In the genomic region with DNA sequence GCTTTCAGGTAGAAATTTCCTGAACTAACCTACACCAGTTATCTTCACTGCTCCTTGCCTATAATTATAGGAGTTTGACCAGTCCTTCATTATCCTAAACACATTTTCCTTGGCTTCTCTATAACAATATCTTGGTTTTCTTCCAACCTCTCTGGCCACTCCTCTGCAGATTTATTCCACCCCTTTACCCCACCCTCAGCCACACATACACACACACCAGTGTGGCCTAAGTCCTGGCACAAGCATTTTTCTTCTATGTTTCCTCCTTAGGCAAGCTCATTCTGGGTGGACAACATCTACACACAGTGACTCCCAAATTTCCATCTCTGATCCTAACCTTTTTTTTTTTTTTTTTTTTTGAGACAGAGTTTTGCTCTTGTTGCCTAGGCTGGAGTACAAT, we compare ENCODE assay signal across 17 cellular contexts. TPM values are rescaled to one million over a fixed set of nuclear protein-coding genes. Genes with fewer than 3 reads are reported as not detected.
DNase-seq lines count a peak whose midpoint lies in the region; ATAC-seq, FAIRE-seq and TF ChIP-seq lines count a peak whose summit lies in the region.
"Had no signal": no experiment of that assay in that cellular context is flagged by ENCODE, and none has a peak within 500 bp of the region (broad histone marks: within the 10 kb centered on the region; RNA-seq: fewer than 3 reads in every experiment).

No MANE protein-coding gene starts in this region.

- H3K4me3 ChIP-seq in fibroblast of the aortic adventitia (ENCODE audit: low read depth, low read length) (no peak overlapping the region), pancreas (no peak overlapping the region), kidney (ENCODE audit: low read length in 2 of 2) (no peak overlapping the region)
- H3K4me3 ChIP-seq: HAP-1 had no signal

- CTCF ChIA-PET in activated CD4-positive, alpha-beta memory T cell treated with anti-CD3 and anti-CD28 coated beads for 36 hours (lab: Charles Lee), result no interaction called here
- CTCF ChIA-PET in activated CD4-positive, alpha-beta memory T cell treated with anti-CD3 and anti-CD28 coated beads, Interleukin-2, amount 10 ng/mL, durations not matched to agents 7 days and 5 days (lab: Charles Lee), result interaction anchor here (1.8 kb wide), 1 partner anchor 24 kb away, joined by 9 read pairs; a partner anchor contains a TSS
- CTCF ChIA-PET in T-cell (lab: Charles Lee), result interaction anchor here (0.6 to 1.5 kb wide), 6 partner anchors 23 to 166 kb away, joined by 3 to 8 read pairs (median 6); no protein-coding TSS in a partner anchor

- no peak overlapping the region for H3K9ac ChIP-seq in kidney (ENCODE audit: low read length in 2 of 2)

- peaks cover 71% of the 10 kb centered on the region for H3K4me1 Mint-ChIP-seq in activated CD4-positive, alpha-beta memory T cell treated with anti-CD3 and anti-CD28 coated beads for 36 hours (ENCODE audit: low read depth)
- H3K4me1 Mint-ChIP-seq in activated CD4-positive, alpha-beta memory T cell treated with anti-CD3 and anti-CD28 coated beads, Interleukin-2, amount 10 ng/mL, durations not matched to agents 7 days and 5 days, result peaks cover 61% of the 10 kb centered on the region
- H3K4me1 Mint-ChIP-seq in T-cell, result peaks cover 81 to 85% (median 81%) of the 10 kb centered on the region in 3 donors

- peaks cover 9 to 29% (median 17%) of the 10 kb centered on the region in 3 donors for H3K4me1 ChIP-seq in pancreas
- peaks cover 3 to 31% of the 10 kb centered on the region in 2 donors for H3K4me1 ChIP-seq in kidney (ENCODE audit: control insufficient read depth in 1 of 2, insufficient read depth in 1 of 2, low read depth in 1 of 2, low read length in 2 of 2)

- POLR2A ChIA-PET in activated CD4-positive, alpha-beta memory T cell treated with anti-CD3 and anti-CD28 coated beads for 36 hours (lab: Charles Lee), result interaction anchor here (0.6 kb wide), 1 partner anchor 29 kb away, joined by 5 read pairs; no protein-coding TSS in a partner anchor
- POLR2A ChIA-PET in activated CD4-positive, alpha-beta memory T cell treated with anti-CD3 and anti-CD28 coated beads, Interleukin-2, amount 10 ng/mL, durations not matched to agents 7 days and 5 days (lab: Charles Lee), result interaction anchor here (1.4 to 2.5 kb wide), 3 partner anchors 24 to 49 kb away, joined by 4 to 17 read pairs (median 11); a partner anchor contains a TSS
- POLR2A ChIA-PET in T-cell (lab: Charles Lee), result interaction anchor here (0.6 to 1.4 kb wide), 6 partner anchors 17 to 121 kb away, joined by 3 to 9 read pairs (median 4); no protein-coding TSS in a partner anchor

- intact Hi-C loops in activated CD4-positive, alpha-beta memory T cell treated with anti-CD3 and anti-CD28 coated beads for 36 hours (cut with micrococcal nuclease), result loop anchor here (5.0 kb wide), 2 partner anchors 38 to 178 kb away; no protein-coding TSS in a partner anchor
- intact Hi-C loops in pancreas (cut with DNase I), result no loop called here
- intact Hi-C loops in kidney (cut with DNase I), result no loop called here

- TF ChIP-seq CTCF in fibroblast of the aortic adventitia (IDR thresholded peaks at IDR 0.05; ENCODE audit: insufficient read depth, low read length) (no peak), pancreas (IDR thresholded peaks at IDR 0.05) (no peak), kidney (IDR thresholded peaks at IDR 0.05; ENCODE audit: borderline replicate concordance, extremely low read depth, insufficient read depth) (no peak)

- H3K9me3 ChIP-seq in pancreas (no peaks in the 10 kb centered on the region), kidney (ENCODE audit: control insufficient read depth in 1 of 2, low read length in 2 of 2) (no peaks in the 10 kb centered on the region)
- H3K9me3 ChIP-seq: HAP-1 had no signal

- H3K27ac ChIP-seq in pancreas (peak overlapping the region in 2 of 4 donors; percentile 21 to 30), kidney (ENCODE audit: low read depth in 2 of 2, low read length in 2 of 2) (no peak overlapping the region)

- H3K4me3 Mint-ChIP-seq in activated CD4-positive, alpha-beta memory T cell treated with anti-CD3 and anti-CD28 coated beads for 36 hours, result no peak overlapping the region
- H3K4me3 Mint-ChIP-seq in activated CD4-positive, alpha-beta memory T cell treated with anti-CD3 and anti-CD28 coated beads, Interleukin-2, amount 10 ng/mL, durations not matched to agents 7 days and 5 days, result no peak overlapping the region
- peak overlapping the region in 2 of 3 donors; percentile 7 to 88 for H3K4me3 Mint-ChIP-seq in T-cell

- no peaks in the 10 kb centered on the region for H3K27me3 ChIP-seq in pancreas

- ATAC-seq in T-cell (replicated peaks in 1 of 4) (no peak), pancreas (peak; percentile 74 to 86 (median 82))
- ATAC-seq: stimulated activated effector memory CD8-positive, alpha-beta T cell treated with anti-CD3 and anti-CD28 coated beads, Interleukin-12 subunit alpha, Interleukin-12 subunit beta, amount 100 ng/mL, for 72 hours had no signal

- H3K36me3 Mint-ChIP-seq in activated CD4-positive, alpha-beta memory T cell treated with anti-CD3 and anti-CD28 coated beads for 36 hours, result peaks cover 5% of the 10 kb centered on the region
- peaks cover 27% of the 10 kb centered on the region for H3K36me3 Mint-ChIP-seq in activated CD4-positive, alpha-beta memory T cell treated with anti-CD3 and anti-CD28 coated beads, Interleukin-2, amount 10 ng/mL, durations not matched to agents 7 days and 5 days (ENCODE audit: low read depth)
- H3K36me3 Mint-ChIP-seq in T-cell, result peaks cover 8% of the 10 kb centered on the region

- H3K27me3 Mint-ChIP-seq in activated CD4-positive, alpha-beta memory T cell treated with anti-CD3 and anti-CD28 coated beads for 36 hours, result no peaks in the 10 kb centered on the region
- no peaks in the 10 kb centered on the region for H3K27me3 Mint-ChIP-seq in activated CD4-positive, alpha-beta memory T cell treated with anti-CD3 and anti-CD28 coated beads, Interleukin-2, amount 10 ng/mL, durations not matched to agents 7 days and 5 days
- H3K27me3 Mint-ChIP-seq in T-cell, result no peaks in the 10 kb centered on the region

- no peak for FAIRE-seq in pancreas (lab: Jason Lieb, UNC)
- FAIRE-seq in kidney (lab: Jason Lieb, UNC), result no peak
- FAIRE-seq: urothelium cell line had no signal

- H3K9me3 Mint-ChIP-seq in activated CD4-positive, alpha-beta memory T cell treated with anti-CD3 and anti-CD28 coated beads for 36 hours, result peaks cover 3% of the 10 kb centered on the region
- peaks cover 5% of the 10 kb centered on the region for H3K9me3 Mint-ChIP-seq in activated CD4-positive, alpha-beta memory T cell treated with anti-CD3 and anti-CD28 coated beads, Interleukin-2, amount 10 ng/mL, durations not matched to agents 7 days and 5 days
- H3K9me3 Mint-ChIP-seq in T-cell, result peaks cover 0 to 7% (median 0%) of the 10 kb centered on the region in 3 donors
- H3K9me3 Mint-ChIP-seq: stimulated activated effector memory CD8-positive, alpha-beta T cell treated with anti-CD3 and anti-CD28 coated beads, Interleukin-12 subunit alpha, Interleukin-12 subunit beta, amount 100 ng/mL, for 72 hours had no signal

- H3K36me3 ChIP-seq in pancreas, result no peaks in the 10 kb centered on the region
- H3K36me3 ChIP-seq in kidney (ENCODE audit: control insufficient read depth in 1 of 2, insufficient read depth in 2 of 2, low read length in 2 of 2), result no peaks in the 10 kb centered on the region
- H3K36me3 ChIP-seq: HAP-1 had no signal

- no peak for DNase-seq in activated CD4-positive, alpha-beta memory T cell treated with anti-CD3 and anti-CD28 coated beads for 36 hours
- no peak for DNase-seq in activated CD4-positive, alpha-beta memory T cell treated with anti-CD3 and anti-CD28 coated beads, Interleukin-2, amount 10 ng/mL, durations not matched to agents 7 days and 5 days
- DNase-seq in T-cell (no peak), fibroblast of the aortic adventitia (ENCODE audit: low read depth) (peak; percentile 50), pancreas (no peak), NCI-H146 (lab: John Stamatoyannopoulos, UW) (no peak), NCI-H187 treated with DMSO at 0.1 percent for 48 hours (lab: John Stamatoyannopoulos, UW) (no peak), kidney (no peak)
- DNase-seq: C1 segment of cervical spinal cord, DMS53, kidney glomerular epithelial cell, NCI-H1436 treated with DMSO at 0.1 percent for 48 hours, NCI-H226, posterior cingulate gyrus had no signal

- peak overlapping the region; percentile 96 for H3K27ac Mint-ChIP-seq in activated CD4-positive, alpha-beta memory T cell treated with anti-CD3 and anti-CD28 coated beads for 36 hours
- H3K27ac Mint-ChIP-seq in activated CD4-positive, alpha-beta memory T cell treated with anti-CD3 and anti-CD28 coated beads, Interleukin-2, amount 10 ng/mL, durations not matched to agents 7 days and 5 days, result no peak overlapping the region
- H3K27ac Mint-ChIP-seq in T-cell, result peak overlapping the region; percentile 77 to 79

RNA-seq across cellular contexts. Expression of a gene that starts 25.1 kb away (rescaled TPM):
- total RNA-seq in activated CD4-positive, alpha-beta memory T cell treated with anti-CD3 and anti-CD28 coated beads for 36 hours, result 10 to 100 TPM; 34.5 to 35.7 TPM
- 10 to 100 TPM; 41.5 to 42.5 TPM for total RNA-seq in activated CD4-positive, alpha-beta memory T cell treated with anti-CD3 and anti-CD28 coated beads, Interleukin-2, amount 10 ng/mL, durations not matched to agents 7 days and 5 days
- 100 to 1,000 TPM in 1 of 5 donors, 10 to 100 TPM in 4; 56.4 to 114 (median 72.2) TPM for total RNA-seq in T-cell
- 33.4 and 49.1 TPM in 2 replicates for total RNA-seq in fibroblast of the aortic adventitia (ENCODE audit: low replicate concordance)
- total RNA-seq in pancreas, result 10 to 100 TPM in 2 of 6 donors, 1 to 10 TPM in 4; 7.2 to 15.1 (median 9.2) TPM
- 1 to 10 TPM; 4.3 to 6.6 TPM for polyA plus RNA-seq in pancreas
- total RNA-seq in kidney, result 35.7 TPM
- polyA plus RNA-seq in kidney (ENCODE audit: insufficient read depth, low read depth, low replicate concordance), result 6.6 TPM

Comparison
In these comparisons a context has a peak if more than half of its experiments do, and no peak if none do; other contexts are left out.
1. H3K4me3 Mint-ChIP-seq: peak in T-cell (2 of 3); none in activated CD4-positive, alpha-beta memory T cell treated with anti-CD3 and anti-CD28 coated beads for 36 hours (single experiment) and activated CD4-positive, alpha-beta memory T cell treated with anti-CD3 and anti-CD28 coated beads, Interleukin-2, amount 10 ng/mL, durations not matched to agents 7 days and 5 days (single experiment).
2. ATAC-seq: peak in pancreas (4 of 4); none in T-cell (0 of 4).